In genomic region chr2:208294482-208295024, GRCh38 we compare ENCODE assay signal across 12 cellular contexts. TPM values are rescaled to one million over a fixed set of nuclear protein-coding genes. Genes with fewer than 3 reads are reported as not detected.
DNase-seq lines count a peak whose midpoint lies in the region; ATAC-seq and TF ChIP-seq lines count a peak whose summit lies in the region.
"Had no signal": no experiment of that assay in that cellular context is flagged by ENCODE, and none has a peak within 500 bp of the region (broad histone marks: within the 10 kb centered on the region; RNA-seq: fewer than 3 reads in every experiment).

No MANE protein-coding gene starts in this region.

- TF ChIP-seq CTCF in neural crest cell (conservative IDR thresholded peaks at IDR 0.05) = no peak

- H3K4me1 Mint-ChIP-seq in neural crest cell = no peaks in the 10 kb centered on the region

- H3K27ac Mint-ChIP-seq in neural crest cell (ENCODE audit: unreplicated experiment) = peak overlapping the region; percentile 70
- H3K27ac Mint-ChIP-seq: activated CD4-positive, alpha-beta memory T cell treated with anti-CD3 and anti-CD28 coated beads, Interleukin-2, amount 10 ng/mL, durations not matched to agents 7 days and 5 days had no signal

- intact Hi-C loops in left cardiac atrium (cut with DNase I) = no loop called here

- H3K9me3 Mint-ChIP-seq in neural crest cell = peaks cover 9% of the 10 kb centered on the region

- ATAC-seq in GM18870 (IDR thresholded peaks at IDR 0.05; ENCODE audit: unreplicated experiment) (peak; percentile 66), GM21619 (IDR thresholded peaks at IDR 0.05; ENCODE audit: unreplicated experiment) (peak; percentile 64), HG03280 (IDR thresholded peaks at IDR 0.05; ENCODE audit: unreplicated experiment) (peak; percentile 41), left cardiac atrium (no peak)

- H3K27me3 Mint-ChIP-seq in neural crest cell (ENCODE audit: low read depth) = no peaks in the 10 kb centered on the region
- H3K27me3 Mint-ChIP-seq: activated CD4-positive, alpha-beta memory T cell treated with anti-CD3 and anti-CD28 coated beads, Interleukin-2, amount 10 ng/mL, durations not matched to agents 7 days and 5 days had no signal

- DNase-seq in neural crest cell (ENCODE audit: low read depth, low spot score) (no peak), left cardiac atrium (no peak), glomerular visceral epithelial cell (ENCODE audit: extremely low spot score) (no peak)
- no peak for DNase-seq in effector CD8-positive, alpha-beta T cell (lab: John Stamatoyannopoulos, UW)
- DNase-seq: activated CD4-positive, alpha-beta memory T cell treated with anti-CD3 and anti-CD28 coated beads, Interleukin-2, amount 10 ng/mL, durations not matched to agents 7 days and 5 days; DMS79; erythroblast; NCI-H1105; NCI-H82 had no signal

- H3K4me3 Mint-ChIP-seq in neural crest cell = no peak overlapping the region
- H3K4me3 Mint-ChIP-seq: activated CD4-positive, alpha-beta memory T cell treated with anti-CD3 and anti-CD28 coated beads, Interleukin-2, amount 10 ng/mL, durations not matched to agents 7 days and 5 days had no signal

- H3K36me3 Mint-ChIP-seq in neural crest cell (ENCODE audit: low read depth) = peaks cover 38% of the 10 kb centered on the region

RNA-seq across cellular contexts. Expression of gene PIKFYVE, which starts 28.5 kb away (rescaled TPM):
- 31.4 and 33.6 TPM in 2 replicates for total RNA-seq in neural crest cell
- total RNA-seq in left cardiac atrium = 10 to 100 TPM; 17.2 to 18.6 TPM

RNA-seq across cellular contexts. Expression of gene IDH1, which starts 39.7 kb away (rescaled TPM):
- total RNA-seq in neural crest cell (278 and 280 TPM in 2 replicates), left cardiac atrium (10 to 100 TPM; 36.5 to 79.9 TPM)

Comparison
In these comparisons a context has a peak if more than half of its experiments do, and no peak if none do; other contexts are left out.
1. ATAC-seq: peak in GM18870 (single experiment), GM21619 (single experiment) and HG03280 (single experiment); none in left cardiac atrium (0 of 2).